In genomic region chrX:154064637-154065435, GRCh38 we compare ENCODE assay signal across 17 cellular contexts. TPM values are rescaled to one million over a fixed set of nuclear protein-coding genes. Genes with fewer than 3 reads are reported as not detected.
DNase-seq lines count a peak whose midpoint lies in the region; ATAC-seq and TF ChIP-seq lines count a peak whose summit lies in the region.
"Had no signal": no experiment of that assay in that cellular context is flagged by ENCODE, and none has a peak within 500 bp of the region (broad histone marks: within the 10 kb centered on the region; RNA-seq: fewer than 3 reads in every experiment).

No MANE protein-coding gene starts in this region.

- peaks cover 8% of the 10 kb centered on the region for H3K36me3 Mint-ChIP-seq in activated T-helper 1 cell treated with anti-CD3 and anti-CD28 coated beads, Interleukin-12 subunit alpha, Interleukin-12 subunit beta, Interleukin-2, Interleukin-4 antibody, amounts not matched to agents 30 ng/mL and 10 ng/mL and 1 ng/mL, durations not matched to agents 14 hours and 24 hours and 36 hours (ENCODE audit: low read depth)
- peaks cover 8% of the 10 kb centered on the region for H3K36me3 Mint-ChIP-seq in memory B cell
- H3K36me3 Mint-ChIP-seq in type B pancreatic cell: peaks cover 5% of the 10 kb centered on the region

- ATAC-seq in memory B cell (ENCODE audit: low read depth): peak; percentile 38
- ATAC-seq in SK-N-SH treated with all-trans-retinoic acid at 6 μM for 48 hours: no peak
- ATAC-seq: GM12878, left cardiac atrium had no signal

- H3K4me1 ChIP-seq in cardiac muscle cell (ENCODE audit: low read depth): no peaks in the 10 kb centered on the region

- no peak for TF ChIP-seq CTCF in cardiac muscle cell (IDR thresholded peaks at IDR 0.05; ENCODE audit: low read depth, low read length)
- no peak for TF ChIP-seq CTCF in type B pancreatic cell (conservative IDR thresholded peaks at IDR 0.05)

- H3K27ac ChIP-seq in cardiac muscle cell: peak overlapping the region; percentile 66
- H3K27ac ChIP-seq: ascending aorta, skin epidermis had no signal

- peak overlapping the region; percentile 8 for H3K27ac Mint-ChIP-seq in activated T-helper 1 cell treated with anti-CD3 and anti-CD28 coated beads, Interleukin-12 subunit alpha, Interleukin-12 subunit beta, Interleukin-2, Interleukin-4 antibody, amounts not matched to agents 30 ng/mL and 10 ng/mL and 1 ng/mL, durations not matched to agents 14 hours and 24 hours and 36 hours
- H3K27ac Mint-ChIP-seq in memory B cell (peak overlapping the region; percentile 72), type B pancreatic cell (peak overlapping the region; percentile 9)

- no peak overlapping the region for H3K4me3 ChIP-seq in cardiac muscle cell
- H3K4me3 ChIP-seq: ascending aorta, GM12878, skin epidermis had no signal

- no peaks in the 10 kb centered on the region for H3K27me3 Mint-ChIP-seq in activated T-helper 1 cell treated with anti-CD3 and anti-CD28 coated beads, Interleukin-12 subunit alpha, Interleukin-12 subunit beta, Interleukin-2, Interleukin-4 antibody, amounts not matched to agents 30 ng/mL and 10 ng/mL and 1 ng/mL, durations not matched to agents 14 hours and 24 hours and 36 hours (ENCODE audit: insufficient read depth)
- H3K27me3 Mint-ChIP-seq in memory B cell (no peaks in the 10 kb centered on the region), type B pancreatic cell (no peaks in the 10 kb centered on the region)

- H3K4me1 Mint-ChIP-seq in activated T-helper 1 cell treated with anti-CD3 and anti-CD28 coated beads, Interleukin-12 subunit alpha, Interleukin-12 subunit beta, Interleukin-2, Interleukin-4 antibody, amounts not matched to agents 30 ng/mL and 10 ng/mL and 1 ng/mL, durations not matched to agents 14 hours and 24 hours and 36 hours (ENCODE audit: low read depth): peaks cover 27% of the 10 kb centered on the region
- H3K4me1 Mint-ChIP-seq in memory B cell (peaks cover 45% of the 10 kb centered on the region), type B pancreatic cell (ENCODE audit: unreplicated experiment) (peaks cover 19% of the 10 kb centered on the region)

- H3K27me3 ChIP-seq in cardiac muscle cell: no peaks in the 10 kb centered on the region
- H3K27me3 ChIP-seq: ascending aorta had no signal

- H3K9me3 Mint-ChIP-seq in activated T-helper 1 cell treated with anti-CD3 and anti-CD28 coated beads, Interleukin-12 subunit alpha, Interleukin-12 subunit beta, Interleukin-2, Interleukin-4 antibody, amounts not matched to agents 30 ng/mL and 10 ng/mL and 1 ng/mL, durations not matched to agents 14 hours and 24 hours and 36 hours: no peaks in the 10 kb centered on the region
- no peaks in the 10 kb centered on the region for H3K9me3 Mint-ChIP-seq in memory B cell
- H3K9me3 Mint-ChIP-seq in type B pancreatic cell: peaks cover 7% of the 10 kb centered on the region

- DNase-seq in cardiac muscle cell (ENCODE audit: low read depth in 1 of 2, low spot score in 1 of 2): peak in 1 of 2 donors; percentile 3
- no peak for DNase-seq in cardiac septum (ENCODE audit: low spot score)
- no peak for DNase-seq in activated T-helper 1 cell treated with anti-CD3 and anti-CD28 coated beads, Interleukin-12 subunit alpha, Interleukin-12 subunit beta, Interleukin-2, Interleukin-4 antibody, amounts not matched to agents 30 ng/mL and 10 ng/mL and 1 ng/mL, durations not matched to agents 14 hours and 24 hours and 36 hours (ENCODE audit: low spot score)
- no peak for DNase-seq in memory B cell (ENCODE audit: low spot score in 2 of 2)
- no peak for DNase-seq in type B pancreatic cell (ENCODE audit: extremely low spot score, unreplicated experiment)
- no peak for DNase-seq in KG1 (lab: John Stamatoyannopoulos, UW)
- no peak for DNase-seq in germinal center (ENCODE audit: low spot score)
- DNase-seq: Calu3; left cardiac atrium; NCI-H446 treated with DMSO at 0.1 percent for 48 hours; Right ventricle myocardium superior; stimulated activated CD4-positive, alpha-beta T cell treated with anti-CD3 and anti-CD28 coated beads, Interleukin-4, amount 100 ng/mL, for 1 hour; T-helper 9 cell had no signal

- no peaks in the 10 kb centered on the region for H3K9me3 ChIP-seq in cardiac muscle cell (ENCODE audit: low read depth)
- H3K9me3 ChIP-seq: ascending aorta had no signal

- no peaks in the 10 kb centered on the region for H3K36me3 ChIP-seq in cardiac muscle cell
- H3K36me3 ChIP-seq: ascending aorta had no signal

- intact Hi-C loops in cardiac septum (cut with DNase I): no loop called here
- intact Hi-C loops in activated T-helper 1 cell treated with anti-CD3 and anti-CD28 coated beads, Interleukin-12 subunit alpha, Interleukin-12 subunit beta, Interleukin-2, Interleukin-4 antibody, amounts not matched to agents 30 ng/mL and 10 ng/mL and 1 ng/mL, durations not matched to agents 14 hours and 24 hours and 36 hours (cut with micrococcal nuclease): no loop called here

- no peak overlapping the region for H3K4me3 Mint-ChIP-seq in activated T-helper 1 cell treated with anti-CD3 and anti-CD28 coated beads, Interleukin-12 subunit alpha, Interleukin-12 subunit beta, Interleukin-2, Interleukin-4 antibody, amounts not matched to agents 30 ng/mL and 10 ng/mL and 1 ng/mL, durations not matched to agents 14 hours and 24 hours and 36 hours
- H3K4me3 Mint-ChIP-seq in memory B cell (peak overlapping the region; percentile 19), type B pancreatic cell (no peak overlapping the region)

TF ChIP-seq in SK-N-SH treated with all-trans-retinoic acid at 6 μM for 48 hours, 23 proteins besides CTCF, POLR2A, EP300 and RAD21 (continues in another document):
- TF ChIP-seq CREB5 (CRISPR knock-in tag; IDR thresholded peaks at IDR 0.05; ENCODE audit: low read depth): no peak
- no peak for TF ChIP-seq GLIS3 (CRISPR knock-in tag; IDR thresholded peaks at IDR 0.05)
- TF ChIP-seq ZFP30 (CRISPR knock-in tag; IDR thresholded peaks at IDR 0.05): no peak
- no peak for TF ChIP-seq PATZ1 (CRISPR knock-in tag; IDR thresholded peaks at IDR 0.05; ENCODE audit: borderline replicate concordance)
- no peak for TF ChIP-seq TOX (CRISPR knock-in tag; IDR thresholded peaks at IDR 0.05; ENCODE audit: borderline replicate concordance)
- TF ChIP-seq CSDC2 (CRISPR knock-in tag; IDR thresholded peaks at IDR 0.05): no peak
- TF ChIP-seq BACH2 (CRISPR knock-in tag; IDR thresholded peaks at IDR 0.05; ENCODE audit: borderline replicate concordance): no peak
- TF ChIP-seq ARNTL (CRISPR knock-in tag; IDR thresholded peaks at IDR 0.05; ENCODE audit: borderline replicate concordance, low read depth): no peak
- TF ChIP-seq RARB (CRISPR knock-in tag; IDR thresholded peaks at IDR 0.05): no peak
- TF ChIP-seq POU6F1 (CRISPR knock-in tag; IDR thresholded peaks at IDR 0.05; ENCODE audit: borderline replicate concordance, low read depth): no peak

RNA-seq across cellular contexts. Expression of gene MECP2, which starts 32.7 kb away (rescaled TPM):
- total RNA-seq in cardiac muscle cell (57.2 and 64.5 TPM in 2 replicates), cardiac septum (37.6 TPM), type B pancreatic cell (ENCODE audit: low replicate concordance) (32.0 and 37.7 TPM in 2 replicates)
- 15.6 and 17.9 TPM in 2 replicates for polyA plus RNA-seq in cardiac muscle cell
- 53.4 and 59.4 TPM in 2 replicates for total RNA-seq in activated T-helper 1 cell treated with anti-CD3 and anti-CD28 coated beads, Interleukin-12 subunit alpha, Interleukin-12 subunit beta, Interleukin-2, Interleukin-4 antibody, amounts not matched to agents 30 ng/mL and 10 ng/mL and 1 ng/mL, durations not matched to agents 14 hours and 24 hours and 36 hours

RNA-seq across cellular contexts. Expression of gene IRAK1, which starts 45.1 kb away (rescaled TPM):
- total RNA-seq in cardiac muscle cell (22.7 and 27.3 TPM in 2 replicates), cardiac septum (30.6 TPM), type B pancreatic cell (ENCODE audit: low replicate concordance) (83.8 and 86.1 TPM in 2 replicates)
- 31.1 and 31.7 TPM in 2 replicates for polyA plus RNA-seq in cardiac muscle cell
- total RNA-seq in activated T-helper 1 cell treated with anti-CD3 and anti-CD28 coated beads, Interleukin-12 subunit alpha, Interleukin-12 subunit beta, Interleukin-2, Interleukin-4 antibody, amounts not matched to agents 30 ng/mL and 10 ng/mL and 1 ng/mL, durations not matched to agents 14 hours and 24 hours and 36 hours: 165 and 172 TPM in 2 replicates

Comparison
In these comparisons a context has a peak if more than half of its experiments do, and no peak if none do; other contexts are left out.
1. H3K27ac Mint-ChIP-seq: peak in every context shown above with its lines; median percentile 72 in memory B cell; 9 in type B pancreatic cell; 8 in activated T-helper 1 cell treated with anti-CD3 and anti-CD28 coated beads, Interleukin-12 subunit alpha, Interleukin-12 subunit beta, Interleukin-2, Interleukin-4 antibody, amounts not matched to agents 30 ng/mL and 10 ng/mL and 1 ng/mL, durations not matched to agents 14 hours and 24 hours and 36 hours.